In the genomic region with DNA sequence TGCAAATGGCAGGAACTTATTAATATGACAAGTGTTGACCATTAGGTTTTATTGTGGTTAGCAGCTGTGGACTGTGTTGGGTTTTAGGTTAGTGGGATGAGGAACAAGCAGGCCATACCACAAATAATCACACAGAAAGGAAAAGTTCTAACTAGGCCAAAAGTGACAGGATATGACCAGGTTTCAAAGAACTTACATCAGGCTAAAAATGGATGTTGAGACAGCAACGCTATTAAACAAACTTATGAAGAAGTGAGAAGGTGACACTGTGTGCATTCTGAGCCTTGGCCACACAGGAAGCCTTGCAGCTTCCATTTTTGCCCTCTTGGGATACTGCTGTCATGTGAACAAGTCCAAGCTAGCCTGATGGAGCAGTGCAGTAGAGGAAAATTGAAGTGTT, we compare ENCODE assay signal across 12 cellular contexts.
DNase-seq lines count a peak whose midpoint lies in the region; ATAC-seq and TF ChIP-seq lines count a peak whose summit lies in the region.
"Had no signal": no experiment of that assay in that cellular context is flagged by ENCODE, and none has a peak within 500 bp of the region (broad histone marks: within the 10 kb centered on the region; RNA-seq: fewer than 3 reads in every experiment).

No MANE protein-coding gene starts in this region.

- H3K4me3 Mint-ChIP-seq in CD8-positive, alpha-beta T cell, result no peak overlapping the region
- H3K4me3 Mint-ChIP-seq in activated T-helper 2 cell treated with anti-CD3 and anti-CD28 coated beads, Interferon-gamma antibody, Interleukin-2, Interleukin-4, amounts not matched to agents 10 μg/mL and 5 μg/mL and 100 μg/mL, durations not matched to agents 14 hours and 24 hours and 36 hours (ENCODE audit: low read depth), result no peak overlapping the region
- no peak overlapping the region for H3K4me3 Mint-ChIP-seq in activated naive CD8-positive, alpha-beta T cell treated with anti-CD3 and anti-CD28 coated beads for 36 hours
- H3K4me3 Mint-ChIP-seq: activated CD8-positive, alpha-beta memory T cell treated with anti-CD3 and anti-CD28 coated beads, Interleukin-2, amount 10 ng/mL, durations not matched to agents 7 days and 5 days; nephron progenitor cell had no signal

- H3K27me3 ChIP-seq in CD8-positive, alpha-beta T cell (ENCODE audit: insufficient read depth, low read length), result peaks cover 4% of the 10 kb centered on the region

- POLR2A ChIA-PET in CD8-positive, alpha-beta T cell (lab: Charles Lee), result no interaction called here

- no peak for TF ChIP-seq CTCF in fibroblast of pulmonary artery (IDR thresholded peaks at IDR 0.05; ENCODE audit: low read length, missing control alignments)
- no peak for TF ChIP-seq CTCF in CD8-positive, alpha-beta T cell (IDR thresholded peaks at IDR 0.05)

- H3K27me3 Mint-ChIP-seq in CD8-positive, alpha-beta T cell (ENCODE audit: low read depth), result no peaks in the 10 kb centered on the region
- H3K27me3 Mint-ChIP-seq in activated T-helper 2 cell treated with anti-CD3 and anti-CD28 coated beads, Interferon-gamma antibody, Interleukin-2, Interleukin-4, amounts not matched to agents 10 μg/mL and 5 μg/mL and 100 μg/mL, durations not matched to agents 14 hours and 24 hours and 36 hours (ENCODE audit: low read depth), result no peaks in the 10 kb centered on the region
- no peaks in the 10 kb centered on the region for H3K27me3 Mint-ChIP-seq in activated naive CD8-positive, alpha-beta T cell treated with anti-CD3 and anti-CD28 coated beads for 36 hours
- H3K27me3 Mint-ChIP-seq: activated CD8-positive, alpha-beta memory T cell treated with anti-CD3 and anti-CD28 coated beads, Interleukin-2, amount 10 ng/mL, durations not matched to agents 7 days and 5 days had no signal

- DNase-seq in A172 (ENCODE audit: low spot score) (peak; percentile 12), NOMO-1 (lab: John Stamatoyannopoulos, UW; ENCODE audit: unreplicated experiment in 2 of 2) (peak; percentile 13 to 43), fibroblast of pulmonary artery (ENCODE audit: low read depth) (peak; percentile 56)
- no peak for DNase-seq in CD8-positive, alpha-beta T cell
- no peak for DNase-seq in activated T-helper 2 cell treated with anti-CD3 and anti-CD28 coated beads, Interferon-gamma antibody, Interleukin-2, Interleukin-4, amounts not matched to agents 10 μg/mL and 5 μg/mL and 100 μg/mL, durations not matched to agents 14 hours and 24 hours and 36 hours (ENCODE audit: low spot score)
- DNase-seq in activated naive CD8-positive, alpha-beta T cell treated with anti-CD3 and anti-CD28 coated beads for 36 hours, result no peak
- DNase-seq: activated CD8-positive, alpha-beta memory T cell treated with anti-CD3 and anti-CD28 coated beads, Interleukin-2, amount 10 ng/mL, durations not matched to agents 7 days and 5 days; DND-41; islet precursor cell; nephron progenitor cell had no signal

- CTCF ChIA-PET in CD8-positive, alpha-beta T cell (lab: Charles Lee), result no interaction called here

- H3K27ac ChIP-seq in CD8-positive, alpha-beta T cell (ENCODE audit: low read depth, low read length), result no peak overlapping the region

- no peaks in the 10 kb centered on the region for H3K36me3 ChIP-seq in CD8-positive, alpha-beta T cell (ENCODE audit: insufficient read depth, low read length)

- H3K27ac Mint-ChIP-seq in CD8-positive, alpha-beta T cell, result no peak overlapping the region
- H3K27ac Mint-ChIP-seq in activated T-helper 2 cell treated with anti-CD3 and anti-CD28 coated beads, Interferon-gamma antibody, Interleukin-2, Interleukin-4, amounts not matched to agents 10 μg/mL and 5 μg/mL and 100 μg/mL, durations not matched to agents 14 hours and 24 hours and 36 hours, result no peak overlapping the region
- no peak overlapping the region for H3K27ac Mint-ChIP-seq in activated naive CD8-positive, alpha-beta T cell treated with anti-CD3 and anti-CD28 coated beads for 36 hours
- H3K27ac Mint-ChIP-seq: activated CD8-positive, alpha-beta memory T cell treated with anti-CD3 and anti-CD28 coated beads, Interleukin-2, amount 10 ng/mL, durations not matched to agents 7 days and 5 days; nephron progenitor cell had no signal

- H3K9me3 Mint-ChIP-seq in CD8-positive, alpha-beta T cell, result no peaks in the 10 kb centered on the region
- no peaks in the 10 kb centered on the region for H3K9me3 Mint-ChIP-seq in activated T-helper 2 cell treated with anti-CD3 and anti-CD28 coated beads, Interferon-gamma antibody, Interleukin-2, Interleukin-4, amounts not matched to agents 10 μg/mL and 5 μg/mL and 100 μg/mL, durations not matched to agents 14 hours and 24 hours and 36 hours
- no peaks in the 10 kb centered on the region for H3K9me3 Mint-ChIP-seq in activated naive CD8-positive, alpha-beta T cell treated with anti-CD3 and anti-CD28 coated beads for 36 hours
- H3K9me3 Mint-ChIP-seq: nephron progenitor cell had no signal

- no peak overlapping the region for H3K4me3 ChIP-seq in fibroblast of pulmonary artery (replicated peaks; ENCODE audit: low read depth, low read length)
- H3K4me3 ChIP-seq in CD8-positive, alpha-beta T cell (ENCODE audit: low read depth, low read length), result no peak overlapping the region

- no peaks in the 10 kb centered on the region for H3K9me3 ChIP-seq in CD8-positive, alpha-beta T cell (ENCODE audit: low read length)

- H3K4me1 ChIP-seq in CD8-positive, alpha-beta T cell (ENCODE audit: insufficient read depth, low read length), result no peaks in the 10 kb centered on the region

- intact Hi-C loops in CD8-positive, alpha-beta T cell (cut with DNase I, micrococcal nuclease), result no loop called here
- intact Hi-C loops in activated T-helper 2 cell treated with anti-CD3 and anti-CD28 coated beads, Interferon-gamma antibody, Interleukin-2, Interleukin-4, amounts not matched to agents 10 μg/mL and 5 μg/mL and 100 μg/mL, durations not matched to agents 14 hours and 24 hours and 36 hours (cut with micrococcal nuclease), result no loop called here

- H3K4me1 Mint-ChIP-seq in CD8-positive, alpha-beta T cell (ENCODE audit: low read depth), result no peaks in the 10 kb centered on the region
- no peaks in the 10 kb centered on the region for H3K4me1 Mint-ChIP-seq in activated T-helper 2 cell treated with anti-CD3 and anti-CD28 coated beads, Interferon-gamma antibody, Interleukin-2, Interleukin-4, amounts not matched to agents 10 μg/mL and 5 μg/mL and 100 μg/mL, durations not matched to agents 14 hours and 24 hours and 36 hours (ENCODE audit: low read depth)
- no peaks in the 10 kb centered on the region for H3K4me1 Mint-ChIP-seq in activated naive CD8-positive, alpha-beta T cell treated with anti-CD3 and anti-CD28 coated beads for 36 hours
- H3K4me1 Mint-ChIP-seq: activated CD8-positive, alpha-beta memory T cell treated with anti-CD3 and anti-CD28 coated beads, Interleukin-2, amount 10 ng/mL, durations not matched to agents 7 days and 5 days; nephron progenitor cell had no signal

- ATAC-seq in GM19452 (IDR thresholded peaks at IDR 0.05; ENCODE audit: unreplicated experiment), result peak; percentile 64
- ATAC-seq in CD8-positive, alpha-beta T cell, result no peak
- ATAC-seq in HG02610 (IDR thresholded peaks at IDR 0.05; ENCODE audit: unreplicated experiment), result no peak
- ATAC-seq: activated CD8-positive, alpha-beta memory T cell treated with anti-CD3 and anti-CD28 coated beads, Interleukin-2, amount 10 ng/mL, durations not matched to agents 7 days and 5 days had no signal

- H3K36me3 Mint-ChIP-seq in CD8-positive, alpha-beta T cell, result no peaks in the 10 kb centered on the region
- H3K36me3 Mint-ChIP-seq in activated T-helper 2 cell treated with anti-CD3 and anti-CD28 coated beads, Interferon-gamma antibody, Interleukin-2, Interleukin-4, amounts not matched to agents 10 μg/mL and 5 μg/mL and 100 μg/mL, durations not matched to agents 14 hours and 24 hours and 36 hours (ENCODE audit: low read depth), result no peaks in the 10 kb centered on the region
- H3K36me3 Mint-ChIP-seq in activated naive CD8-positive, alpha-beta T cell treated with anti-CD3 and anti-CD28 coated beads for 36 hours, result no peaks in the 10 kb centered on the region
- H3K36me3 Mint-ChIP-seq: activated CD8-positive, alpha-beta memory T cell treated with anti-CD3 and anti-CD28 coated beads, Interleukin-2, amount 10 ng/mL, durations not matched to agents 7 days and 5 days had no signal

Comparison
In these comparisons a context has a peak if more than half of its experiments do, and no peak if none do; other contexts are left out.
1. DNase-seq: peak in A172 (single experiment), NOMO-1 (2 of 2) and fibroblast of pulmonary artery (single experiment); none in CD8-positive, alpha-beta T cell (0 of 7), activated T-helper 2 cell treated with anti-CD3 and anti-CD28 coated beads, Interferon-gamma antibody, Interleukin-2, Interleukin-4, amounts not matched to agents 10 μg/mL and 5 μg/mL and 100 μg/mL, durations not matched to agents 14 hours and 24 hours and 36 hours (single experiment) and activated naive CD8-positive, alpha-beta T cell treated with anti-CD3 and anti-CD28 coated beads for 36 hours (single experiment).